In the genomic region with DNA sequence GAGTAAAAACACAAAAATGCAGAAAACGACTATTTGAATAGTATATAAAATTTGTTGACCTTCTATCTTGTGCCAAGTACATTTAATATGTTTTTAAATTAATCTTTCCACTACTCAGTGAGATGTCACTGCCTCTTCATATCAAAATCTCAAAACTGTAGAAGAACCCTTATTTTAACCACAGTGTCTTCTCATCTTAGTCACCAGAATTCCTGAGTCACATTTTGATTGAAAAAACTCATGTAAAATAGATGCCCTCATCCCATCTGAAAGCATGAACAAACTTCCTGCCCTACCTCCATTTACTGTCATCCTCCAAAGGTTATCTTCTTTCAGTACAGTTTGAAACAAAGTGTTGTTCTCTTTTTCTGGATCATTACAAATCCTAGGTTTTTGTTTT, we compare ENCODE assay signal across 34 cellular contexts.
"Had no signal": no experiment of that assay in that cellular context is flagged by ENCODE, and none has a peak within 500 bp of the region (broad histone marks: within the 10 kb centered on the region; RNA-seq: fewer than 3 reads in every experiment).

No MANE protein-coding gene starts in this region.

- H3K4me1 ChIP-seq: ascending aorta, colonic mucosa, gastroesophageal sphincter, left lung, lower lobe of right lung, neural progenitor cell, right lobe of liver, uterus had no signal

- H3K36me3 ChIP-seq: ascending aorta, cardiac muscle cell, colonic mucosa, gastroesophageal sphincter, left lung, lower lobe of right lung, neural progenitor cell, right lobe of liver, uterus had no signal

- H3K9ac ChIP-seq: neural progenitor cell had no signal

- H3K27me3 Mint-ChIP-seq: activated CD4-positive, alpha-beta memory T cell treated with anti-CD3 and anti-CD28 coated beads, Interleukin-2, amount 10 ng/mL, durations not matched to agents 7 days and 5 days; activated CD4-positive, alpha-beta T cell treated with anti-CD3 and anti-CD28 coated beads, Interleukin-2, amount 10 ng/mL, durations not matched to agents 7 days and 5 days; activated naive CD4-positive, alpha-beta T cell treated with anti-CD3 and anti-CD28 coated beads, Interleukin-2, amount 10 ng/mL, durations not matched to agents 7 days and 5 days; activated naive CD8-positive, alpha-beta T cell treated with anti-CD3 and anti-CD28 coated beads, Interleukin-2, amount 10 ng/mL, durations not matched to agents 7 days and 5 days; activated T-cell treated with anti-CD3 and anti-CD28 coated beads, Interleukin-2, amount 50 U/mL, for 24 hours; brain; stimulated activated memory B cell treated with anti-CD40 and anti-IgM and Interleukin-4, amounts not matched to agents 10 μg/mL and 1 μg/mL and 100 μg/mL, for 72 hours; stimulated activated naive CD8-positive, alpha-beta T cell treated with anti-CD3 and anti-CD28 coated beads, Interleukin-15, amount 100 ng/mL, for 72 hours; type B pancreatic cell had no signal

- H3K4me3 ChIP-seq: ascending aorta, cardiac muscle cell, colonic mucosa, gastroesophageal sphincter, left lung, lower lobe of right lung, neural progenitor cell, right lobe of liver, uterus had no signal

- H3K4me3 Mint-ChIP-seq: activated CD4-positive, alpha-beta memory T cell treated with anti-CD3 and anti-CD28 coated beads, Interleukin-2, amount 10 ng/mL, durations not matched to agents 7 days and 5 days; activated CD4-positive, alpha-beta T cell treated with anti-CD3 and anti-CD28 coated beads, Interleukin-2, amount 10 ng/mL, durations not matched to agents 7 days and 5 days; activated naive CD4-positive, alpha-beta T cell treated with anti-CD3 and anti-CD28 coated beads, Interleukin-2, amount 10 ng/mL, durations not matched to agents 7 days and 5 days; activated naive CD8-positive, alpha-beta T cell treated with anti-CD3 and anti-CD28 coated beads, Interleukin-2, amount 10 ng/mL, durations not matched to agents 7 days and 5 days; activated T-cell treated with anti-CD3 and anti-CD28 coated beads, Interleukin-2, amount 50 U/mL, for 24 hours; brain; immature natural killer cell; natural killer cell; neural progenitor cell; stimulated activated memory B cell treated with anti-CD40 and anti-IgM and Interleukin-4, amounts not matched to agents 10 μg/mL and 1 μg/mL and 100 μg/mL, for 72 hours; stimulated activated naive CD8-positive, alpha-beta T cell treated with anti-CD3 and anti-CD28 coated beads, Interleukin-15, amount 100 ng/mL, for 72 hours; type B pancreatic cell had no signal

- H3K27ac ChIP-seq: ascending aorta, cardiac muscle cell, colonic mucosa, epithelial cell of prostate, gastroesophageal sphincter, left lung, lower lobe of right lung, neural progenitor cell, right lobe of liver, uterus had no signal

- H3K4me1 Mint-ChIP-seq: activated CD4-positive, alpha-beta memory T cell treated with anti-CD3 and anti-CD28 coated beads, Interleukin-2, amount 10 ng/mL, durations not matched to agents 7 days and 5 days; activated CD4-positive, alpha-beta T cell treated with anti-CD3 and anti-CD28 coated beads, Interleukin-2, amount 10 ng/mL, durations not matched to agents 7 days and 5 days; activated naive CD4-positive, alpha-beta T cell treated with anti-CD3 and anti-CD28 coated beads, Interleukin-2, amount 10 ng/mL, durations not matched to agents 7 days and 5 days; activated naive CD8-positive, alpha-beta T cell treated with anti-CD3 and anti-CD28 coated beads, Interleukin-2, amount 10 ng/mL, durations not matched to agents 7 days and 5 days; brain; immature natural killer cell; natural killer cell; neural progenitor cell; stimulated activated memory B cell treated with anti-CD40 and anti-IgM and Interleukin-4, amounts not matched to agents 10 μg/mL and 1 μg/mL and 100 μg/mL, for 72 hours; stimulated activated naive CD8-positive, alpha-beta T cell treated with anti-CD3 and anti-CD28 coated beads, Interleukin-15, amount 100 ng/mL, for 72 hours had no signal

- H2AFZ ChIP-seq: neural progenitor cell had no signal

- DNase-seq: activated CD4-positive, alpha-beta memory T cell treated with anti-CD3 and anti-CD28 coated beads, Interleukin-2, amount 10 ng/mL, durations not matched to agents 7 days and 5 days; activated CD4-positive, alpha-beta T cell treated with anti-CD3 and anti-CD28 coated beads, Interleukin-2, amount 10 ng/mL, durations not matched to agents 7 days and 5 days; activated CD4-positive, CD25-positive, alpha-beta regulatory T cell treated with anti-CD3 and anti-CD28 coated beads, Interleukin-2, amount 50 U/mL, for 72 hours; activated CD8-positive, alpha-beta memory T cell treated with anti-CD3 and anti-CD28 coated beads, Interleukin-2, amount 50 U/mL, for 48 hours; activated gamma-delta T cell; activated naive CD4-positive, alpha-beta T cell treated with anti-CD3 and anti-CD28 coated beads, Interleukin-2, amount 10 ng/mL, durations not matched to agents 7 days and 5 days; activated naive CD8-positive, alpha-beta T cell treated with anti-CD3 and anti-CD28 coated beads, Interleukin-2, amount 10 ng/mL, durations not matched to agents 7 days and 5 days; activated T-cell treated with anti-CD3 and anti-CD28 coated beads, Interleukin-2, amount 50 U/mL, for 24 hours; cerebellar nuclear complex; colonic mucosa; effector CD8-positive, alpha-beta T cell; head of caudate nucleus; hippocampal formation; immature natural killer cell; left lung; lower lobe of right lung; mesenchymal stem cell; natural killer cell; occipital lobe; right lobe of liver; small intestine; stimulated activated CD4-positive, alpha-beta T cell treated with anti-CD3 and anti-CD28 coated beads, Interleukin-4, amount 100 ng/mL, for 24 hours; stimulated activated naive CD8-positive, alpha-beta T cell treated with anti-CD3 and anti-CD28 coated beads, Interleukin-15, amount 100 ng/mL, for 72 hours; substantia nigra; T1000; uterus had no signal

- H3K9me3 Mint-ChIP-seq: activated CD4-positive, alpha-beta T cell treated with anti-CD3 and anti-CD28 coated beads, Interleukin-2, amount 10 ng/mL, durations not matched to agents 7 days and 5 days; natural killer cell; stimulated activated naive CD8-positive, alpha-beta T cell treated with anti-CD3 and anti-CD28 coated beads, Interleukin-15, amount 100 ng/mL, for 72 hours; type B pancreatic cell had no signal

- H3K9me3 ChIP-seq: ascending aorta, colonic mucosa, lower lobe of right lung, right lobe of liver, uterus had no signal

- H3K27me3 ChIP-seq: ascending aorta, cardiac muscle cell, colonic mucosa, gastroesophageal sphincter, left lung, neural progenitor cell, right lobe of liver, uterus had no signal

- H3K36me3 Mint-ChIP-seq: activated naive CD4-positive, alpha-beta T cell treated with anti-CD3 and anti-CD28 coated beads, Interleukin-2, amount 10 ng/mL, durations not matched to agents 7 days and 5 days; activated naive CD8-positive, alpha-beta T cell treated with anti-CD3 and anti-CD28 coated beads, Interleukin-2, amount 10 ng/mL, durations not matched to agents 7 days and 5 days; brain; immature natural killer cell; natural killer cell; neural progenitor cell; stimulated activated memory B cell treated with anti-CD40 and anti-IgM and Interleukin-4, amounts not matched to agents 10 μg/mL and 1 μg/mL and 100 μg/mL, for 72 hours; type B pancreatic cell had no signal

- H3K4me2 ChIP-seq: neural progenitor cell had no signal

- ATAC-seq: gastroesophageal sphincter; left lung; lower lobe of right lung; natural killer cell; right lobe of liver; stimulated activated memory B cell treated with anti-CD40 and anti-IgM and Interleukin-4, amounts not matched to agents 10 μg/mL and 1 μg/mL and 100 μg/mL, for 72 hours; stimulated activated naive CD8-positive, alpha-beta T cell treated with anti-CD3 and anti-CD28 coated beads, Interleukin-15, amount 100 ng/mL, for 72 hours had no signal

- H3K27ac Mint-ChIP-seq: activated CD4-positive, alpha-beta memory T cell treated with anti-CD3 and anti-CD28 coated beads, Interleukin-2, amount 10 ng/mL, durations not matched to agents 7 days and 5 days; activated CD4-positive, alpha-beta T cell treated with anti-CD3 and anti-CD28 coated beads, Interleukin-2, amount 10 ng/mL, durations not matched to agents 7 days and 5 days; activated naive CD4-positive, alpha-beta T cell treated with anti-CD3 and anti-CD28 coated beads, Interleukin-2, amount 10 ng/mL, durations not matched to agents 7 days and 5 days; activated naive CD8-positive, alpha-beta T cell treated with anti-CD3 and anti-CD28 coated beads, Interleukin-2, amount 10 ng/mL, durations not matched to agents 7 days and 5 days; activated T-cell treated with anti-CD3 and anti-CD28 coated beads, Interleukin-2, amount 50 U/mL, for 24 hours; brain; immature natural killer cell; natural killer cell; neural progenitor cell; stimulated activated memory B cell treated with anti-CD40 and anti-IgM and Interleukin-4, amounts not matched to agents 10 μg/mL and 1 μg/mL and 100 μg/mL, for 72 hours; stimulated activated naive CD8-positive, alpha-beta T cell treated with anti-CD3 and anti-CD28 coated beads, Interleukin-15, amount 100 ng/mL, for 72 hours; type B pancreatic cell had no signal
